ENCODE assay signal across 7 cellular contexts in the genomic region with DNA sequence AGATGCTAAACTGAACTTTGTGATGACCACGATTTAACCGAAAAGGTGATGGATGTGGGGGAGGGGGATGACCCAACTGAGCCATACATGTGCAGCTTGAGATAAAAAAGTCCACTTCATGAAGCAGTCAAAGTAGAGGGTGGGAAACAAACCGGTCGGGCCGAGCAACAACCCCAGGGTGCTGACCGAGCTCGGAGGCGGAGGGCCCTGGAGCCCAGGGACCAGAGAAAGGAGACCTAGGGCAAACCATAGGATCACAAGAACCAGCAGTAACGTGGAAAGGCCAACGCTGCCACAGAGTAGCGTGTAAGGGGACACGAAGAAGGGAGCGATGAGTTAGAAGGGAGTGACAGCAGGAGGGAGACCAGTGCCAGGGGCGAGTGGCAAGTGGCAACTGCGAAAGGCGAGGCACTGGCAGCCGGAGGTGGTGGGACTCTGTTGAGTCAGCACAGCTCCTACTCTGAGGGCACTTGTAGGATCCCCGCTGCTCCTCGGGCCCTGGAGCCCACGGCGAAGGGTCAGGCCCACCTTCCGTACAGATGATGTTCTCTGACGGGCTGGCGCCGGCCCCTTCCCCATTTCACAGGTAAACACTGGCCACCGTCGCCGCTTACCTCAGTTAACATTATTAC. TPM values are rescaled to one million over a fixed set of nuclear protein-coding genes. Genes with fewer than 3 reads are reported as not detected.
DNase-seq lines count a peak whose midpoint lies in the region; ATAC-seq and TF ChIP-seq lines count a peak whose summit lies in the region.

No MANE protein-coding gene starts in this region.

- H3K9me3 Mint-ChIP-seq in activated CD4-positive, alpha-beta T cell treated with anti-CD3 and anti-CD28 coated beads for 36 hours (ENCODE audit: low read depth), result no peaks in the 10 kb centered on the region

- intact Hi-C loops in activated CD4-positive, alpha-beta T cell treated with anti-CD3 and anti-CD28 coated beads for 36 hours (cut with DNase I, micrococcal nuclease), result loop anchor here (1.0 to 10.0 kb wide), 8 partner anchors 13 to 1768 kb away; a partner anchor contains a TSS

- CTCF ChIA-PET in activated CD4-positive, alpha-beta T cell treated with anti-CD3 and anti-CD28 coated beads for 36 hours (lab: Charles Lee), result interaction anchor here (0.6 kb wide), 1 partner anchor 9 kb away, joined by 3 read pairs; no protein-coding TSS in a partner anchor

- peaks cover 50% of the 10 kb centered on the region for H3K4me1 Mint-ChIP-seq in activated CD4-positive, alpha-beta T cell treated with anti-CD3 and anti-CD28 coated beads for 36 hours

- H3K36me3 Mint-ChIP-seq in activated CD4-positive, alpha-beta T cell treated with anti-CD3 and anti-CD28 coated beads for 36 hours (ENCODE audit: low read depth), result peaks cover 8% of the 10 kb centered on the region

- ATAC-seq in GM18499 (IDR thresholded peaks at IDR 0.05; ENCODE audit: insufficient read depth, unreplicated experiment) (peak; percentile 22), HG02571 (IDR thresholded peaks at IDR 0.05; ENCODE audit: unreplicated experiment) (peak; percentile 38), left lobe of liver (peak; percentile 70)
- ATAC-seq in activated CD4-positive, alpha-beta T cell treated with anti-CD3 and anti-CD28 coated beads for 36 hours, result peak; percentile 63

- TF ChIP-seq CTCF in choroid plexus epithelial cell (conservative IDR thresholded peaks at IDR 0.05; ENCODE audit: low read depth, low read length), result no peak

- peak overlapping the region; percentile 85 for H3K4me3 ChIP-seq in choroid plexus epithelial cell (ENCODE audit: low read depth, low read length)

- DNase-seq in NCI-H1092 treated with DMSO at 0.1 percent for 48 hours (lab: John Stamatoyannopoulos, UW) (peak; percentile 80), choroid plexus epithelial cell (ENCODE audit: low read depth) (peak; percentile 27), left lobe of liver (ENCODE audit: low spot score) (peak; percentile 65)
- DNase-seq in activated CD4-positive, alpha-beta T cell treated with anti-CD3 and anti-CD28 coated beads for 36 hours, result peak; percentile 72
- DNase-seq in stimulated activated CD4-positive, alpha-beta T cell treated with anti-CD3 and anti-CD28 coated beads, Interleukin-4, amount 100 ng/mL, for 1 hour, result peak; percentile 48

- H3K4me3 Mint-ChIP-seq in activated CD4-positive, alpha-beta T cell treated with anti-CD3 and anti-CD28 coated beads for 36 hours, result peak overlapping the region; percentile 89

- POLR2A ChIA-PET in activated CD4-positive, alpha-beta T cell treated with anti-CD3 and anti-CD28 coated beads for 36 hours (lab: Charles Lee), result interaction anchor here (1.1 kb wide), 1 partner anchor 32 kb away, joined by 3 read pairs; no protein-coding TSS in a partner anchor

- no peaks in the 10 kb centered on the region for H3K27me3 Mint-ChIP-seq in activated CD4-positive, alpha-beta T cell treated with anti-CD3 and anti-CD28 coated beads for 36 hours

- H3K27ac Mint-ChIP-seq in activated CD4-positive, alpha-beta T cell treated with anti-CD3 and anti-CD28 coated beads for 36 hours, result peak overlapping the region; percentile 91

RNA-seq across cellular contexts. Expression of a gene that starts 0.5 kb away (rescaled TPM):
- 10 to 100 TPM; 23.9 to 25.5 TPM for total RNA-seq in activated CD4-positive, alpha-beta T cell treated with anti-CD3 and anti-CD28 coated beads for 36 hours
- total RNA-seq in left lobe of liver, result 20.5 TPM

Comparison
In these comparisons a context has a peak if more than half of its experiments do, and no peak if none do; other contexts are left out.
1. Peak in every context shown above with its lines: DNase-seq, ATAC-seq and H3K4me3 ChIP-seq.
2. DNase-seq: peak in every context shown above with its lines; median percentile 80 in NCI-H1092 treated with DMSO at 0.1 percent for 48 hours; 72 in activated CD4-positive, alpha-beta T cell treated with anti-CD3 and anti-CD28 coated beads for 36 hours; 65 in left lobe of liver; 48 in stimulated activated CD4-positive, alpha-beta T cell treated with anti-CD3 and anti-CD28 coated beads, Interleukin-4, amount 100 ng/mL, for 1 hour; 27 in choroid plexus epithelial cell.